ENCODE assay signal across 9 cellular contexts in genomic region chr16:17471745-17472075, GRCh38. TPM values are rescaled to one million over a fixed set of nuclear protein-coding genes. Genes with fewer than 3 reads are reported as not detected.
DNase-seq lines count a peak whose midpoint lies in the region; ATAC-seq and TF ChIP-seq lines count a peak whose summit lies in the region.
"Had no signal": no experiment of that assay in that cellular context is flagged by ENCODE, and none has a peak within 500 bp of the region (broad histone marks: within the 10 kb centered on the region; RNA-seq: fewer than 3 reads in every experiment).

No MANE protein-coding gene starts in this region.

- H3K27me3 ChIP-seq in GM23338 (ENCODE audit: insufficient read depth), result peaks cover 28% of the 10 kb centered on the region
- peaks cover 30% of the 10 kb centered on the region for H3K27me3 ChIP-seq in neural progenitor cell
- peaks cover 23% of the 10 kb centered on the region for H3K27me3 ChIP-seq in PC-9 (ENCODE audit: insufficient read depth, low read depth)
- H3K27me3 ChIP-seq: cardiac muscle cell had no signal

- ATAC-seq in GM23338, result no peak

- peaks cover 48% of the 10 kb centered on the region for H3K4me1 Mint-ChIP-seq in GM23338
- H3K4me1 Mint-ChIP-seq in neural progenitor cell, result peaks cover 62% of the 10 kb centered on the region

- no TSS peak for BruUV-seq in PC-9 (replicated peaks; lab: Mats Ljungman, UMichigan)

- H3K4me3 Mint-ChIP-seq in GM23338, result peak overlapping the region; percentile 84
- peak overlapping the region; percentile 89 for H3K4me3 Mint-ChIP-seq in neural progenitor cell

- no peaks in the 10 kb centered on the region for H3K9me3 ChIP-seq in neural progenitor cell (ENCODE audit: low read depth)
- no peaks in the 10 kb centered on the region for H3K9me3 ChIP-seq in PC-9 (ENCODE audit: insufficient read depth, low read depth)

- H3K4me3 ChIP-seq in GM23338 (peak overlapping the region; percentile 70), coronary artery (peak overlapping the region; percentile 86), neural progenitor cell (no peak overlapping the region), PC-9 (no peak overlapping the region)

- POLR2A ChIA-PET in PC-9 (lab: Charles Lee; ENCODE audit: unreplicated experiment), result no interaction called here

- H3K9me2 ChIP-seq in GM23338 (ENCODE audit: insufficient read depth), result no peaks in the 10 kb centered on the region
- H3K9me2 ChIP-seq in PC-9 (ENCODE audit: insufficient read depth), result no peaks in the 10 kb centered on the region

- TF ChIP-seq CTCF in GM23338 (conservative IDR thresholded peaks at IDR 0.05; ENCODE audit: low read depth in 2 of 2) (no peak), coronary artery (IDR thresholded peaks at IDR 0.05) (no peak), neural progenitor cell (IDR thresholded peaks at IDR 0.05) (no peak), PC-9 (conservative IDR thresholded peaks at IDR 0.05) (no peak)

- H3K27me3 Mint-ChIP-seq in GM23338 (ENCODE audit: insufficient read depth, low read depth, poor library complexity) (peaks cover 29% of the 10 kb centered on the region), neural progenitor cell (ENCODE audit: insufficient read depth, low read depth) (peaks cover 18% of the 10 kb centered on the region)

- H3K36me3 ChIP-seq in GM23338 (ENCODE audit: insufficient read depth) (no peaks in the 10 kb centered on the region), neural progenitor cell (no peaks in the 10 kb centered on the region), PC-9 (ENCODE audit: low read depth) (no peaks in the 10 kb centered on the region)
- H3K36me3 ChIP-seq: cardiac muscle cell had no signal

- CTCF ChIA-PET in PC-9 (lab: Charles Lee), result no interaction called here

- H2AFZ ChIP-seq in GM23338, result peak overlapping the region; percentile 94
- H2AFZ ChIP-seq in neural progenitor cell (replicated peaks), result no peak overlapping the region
- no peak overlapping the region for H2AFZ ChIP-seq in PC-9

- H3K36me3 Mint-ChIP-seq in GM23338 (ENCODE audit: low read depth) (peaks cover 4% of the 10 kb centered on the region; the same call in 1 of the 3 replicates), neural progenitor cell (no peaks in the 10 kb centered on the region)

- H3K9me3 Mint-ChIP-seq in GM23338 (no peaks in the 10 kb centered on the region; the same call in 2 of the 3 replicates), neural progenitor cell (no peaks in the 10 kb centered on the region)

- DNase-seq in AG08395 (ENCODE audit: low spot score) (peak; percentile 74), GM23338 (ENCODE audit: low spot score) (no peak), coronary artery (ENCODE audit: low spot score) (no peak), neural progenitor cell (ENCODE audit: low spot score) (no peak), PC-9 (no peak), NCI-H2227 treated with DMSO at 0.1 percent for 48 hours (lab: John Stamatoyannopoulos, UW) (no peak), G401 (ENCODE audit: low spot score) (no peak), middle frontal gyrus (ENCODE audit: extremely low spot score, low spot score) (no peak)

- no peak overlapping the region for H3K9ac ChIP-seq in neural progenitor cell

- H3K4me1 ChIP-seq in GM23338 (ENCODE audit: insufficient read depth) (peaks cover 35% of the 10 kb centered on the region), neural progenitor cell (peaks cover 30% of the 10 kb centered on the region), PC-9 (replicated peaks; ENCODE audit: insufficient read depth) (no peaks in the 10 kb centered on the region)

- intact Hi-C loops in PC-9 (cut with micrococcal nuclease; ENCODE audit: unreplicated experiment), result no loop called here

- H3K27ac Mint-ChIP-seq in GM23338 (no peak overlapping the region), neural progenitor cell (no peak overlapping the region)

- H4K20me1 ChIP-seq in GM23338 (replicated peaks; ENCODE audit: insufficient read depth) (peaks cover 12% of the 10 kb centered on the region; the same call in 1 of the 2 replicates), neural progenitor cell (ENCODE audit: low read depth) (peaks cover 32% of the 10 kb centered on the region), PC-9 (ENCODE audit: insufficient read depth) (no peaks in the 10 kb centered on the region)

- H3F3A ChIP-seq in GM23338 (replicated peaks; ENCODE audit: low read depth) (peaks cover 8% of the 10 kb centered on the region; the same call in 1 of the 2 replicates), neural progenitor cell (ENCODE audit: low read depth) (peaks cover 14% of the 10 kb centered on the region), PC-9 (ENCODE audit: insufficient read depth, low read depth) (no peaks in the 10 kb centered on the region)

- H3K79me2 ChIP-seq in GM23338 (replicated peaks; ENCODE audit: insufficient read depth) (peaks cover 31% of the 10 kb centered on the region), neural progenitor cell (ENCODE audit: low read depth) (peaks cover 3% of the 10 kb centered on the region), PC-9 (ENCODE audit: low read depth) (no peaks in the 10 kb centered on the region)

- H3K27ac ChIP-seq in GM23338 (ENCODE audit: low read depth) (no peak overlapping the region), coronary artery (peak overlapping the region; percentile 87 to 94), neural progenitor cell (no peak overlapping the region), PC-9 (no peak overlapping the region)
- H3K27ac ChIP-seq: cardiac muscle cell had no signal

- H3K4me2 ChIP-seq in GM23338, result peak overlapping the region; percentile 86
- H3K4me2 ChIP-seq in neural progenitor cell, result no peak overlapping the region
- H3K4me2 ChIP-seq in PC-9, result no peak overlapping the region

- in situ Hi-C loops in G401 (cut with HindIII; ENCODE audit: low sequenced_read_pairs), result no loop called here

TF ChIP-seq in GM23338, 12 proteins besides CTCF, POLR2A, EP300 and RAD21 (continues in another document):
- TF ChIP-seq ZNF462 (CRISPR knock-in tag; IDR thresholded peaks at IDR 0.05), result no peak
- no peak for TF ChIP-seq ZNF331 (CRISPR knock-in tag; IDR thresholded peaks at IDR 0.05; ENCODE audit: low read depth)

RNA-seq across cellular contexts. Expression of gene XYLT1, which starts 0.9 kb away (rescaled TPM):
- total RNA-seq in GM23338 (2014; rRNA removed; shearing (Covaris generic)), result 21.5 and 24.7 TPM in 2 replicates
- polyA plus RNA-seq in GM23338 (2016; fragmentation: Nextera tagmentation; extraction: Ambion mirVana), result 3.3 and 3.5 TPM in 2 replicates
- 5.9 and 8.2 TPM in 2 replicates for total RNA-seq in neural progenitor cell (ENCODE audit: low replicate concordance)
- total RNA-seq in PC-9 (2021), result 1.3 and 1.7 TPM in 2 replicates
- total RNA-seq in G401 (2014; rRNA removed; shearing (Covaris generic)), result not detected in 2 replicates

Comparison
In these comparisons a context has a peak if more than half of its experiments do, and no peak if none do; other contexts are left out.
1. H3K27ac ChIP-seq: peak in coronary artery (2 of 2); none in GM23338 (single experiment), neural progenitor cell (single experiment) and PC-9 (single experiment).
2. H3K4me3 ChIP-seq: peak in GM23338 (single experiment) and coronary artery (single experiment); none in neural progenitor cell (single experiment) and PC-9 (single experiment).